In the genomic region with DNA sequence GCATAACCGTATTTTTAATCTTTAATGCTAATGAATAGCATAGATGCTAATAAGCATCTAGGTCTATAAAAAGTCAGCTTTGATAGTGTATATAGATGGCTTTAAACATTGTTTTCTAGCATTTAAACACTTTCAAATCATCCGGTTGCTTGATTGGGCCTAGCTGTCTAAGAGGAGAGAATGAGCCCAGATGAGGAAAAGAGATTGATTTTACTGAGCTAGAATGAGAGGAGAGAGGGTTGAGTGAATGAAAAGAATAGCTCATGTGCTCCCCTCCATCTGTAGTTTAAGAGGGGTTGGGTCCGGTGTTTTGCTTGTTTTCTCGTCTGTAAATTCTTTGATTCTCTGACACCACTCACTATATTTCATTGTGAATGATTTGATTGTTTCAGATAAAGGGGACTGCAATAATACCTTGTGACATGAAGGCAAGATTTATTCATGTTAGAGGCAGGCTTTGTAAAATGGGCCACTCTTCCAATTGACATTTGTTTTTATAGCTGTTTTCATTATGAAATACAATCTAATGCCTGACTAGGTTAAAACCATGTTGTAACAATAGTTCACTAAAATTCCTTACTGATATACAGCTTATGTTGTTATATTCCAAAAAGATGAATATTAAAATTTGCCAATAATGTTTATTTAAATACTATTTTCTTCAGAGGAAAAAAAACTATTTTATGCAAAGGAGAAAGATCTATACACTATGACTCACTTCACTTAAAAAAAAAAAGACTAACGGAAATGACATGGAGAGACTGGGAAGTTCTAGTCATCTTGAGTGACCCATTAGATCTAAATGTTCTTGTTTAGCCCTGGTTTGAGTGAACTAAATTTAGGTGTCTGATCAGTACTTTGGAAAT, we compare ENCODE assay signal across 9 cellular contexts. TPM values are rescaled to one million over a fixed set of nuclear protein-coding genes. Genes with fewer than 3 reads are reported as not detected.
DNase-seq lines count a peak whose midpoint lies in the region; ATAC-seq, FAIRE-seq and TF ChIP-seq lines count a peak whose summit lies in the region.
"Had no signal": no experiment of that assay in that cellular context is flagged by ENCODE, and none has a peak within 500 bp of the region (broad histone marks: within the 10 kb centered on the region; RNA-seq: fewer than 3 reads in every experiment).

No MANE protein-coding gene starts in this region.

- BruUV-seq in IMR-90 (replicated peaks; lab: Mats Ljungman, UMichigan) = no TSS peak

- 0 out of 2 replicates have a peak overlapping the region, but pooled peaks have one; percentile 47 for H2AK5ac ChIP-seq in IMR-90 (ENCODE audit: low read depth, low read length)

- H3K36me3 ChIP-seq in IMR-90 (ENCODE audit: control insufficient read depth, insufficient read depth, low read length) (peaks cover 3% of the 10 kb centered on the region; the same call in 1 of the 2 replicates), right atrium auricular region (no peaks in the 10 kb centered on the region)

- H3K14ac ChIP-seq in IMR-90 (replicated peaks; ENCODE audit: low read depth, low read length) = no peak overlapping the region

- peak overlapping the region; percentile 95 for H3K4me2 ChIP-seq in IMR-90 (ENCODE audit: low read depth, low read length)

- no peak overlapping the region for H3K56ac ChIP-seq in IMR-90 (ENCODE audit: extremely low read depth, insufficient read depth, low read length)

- H3K23ac ChIP-seq in IMR-90 (ENCODE audit: low read depth, low read length) = peak overlapping the region; percentile 60; the same call in 1 of the 2 replicates

- H2AFZ ChIP-seq in IMR-90 (replicated peaks; ENCODE audit: low read length, poor library complexity) = no peak overlapping the region

- peak overlapping the region; percentile 91 for H3K4me3 Mint-ChIP-seq in activated CD4-positive, alpha-beta memory T cell treated with anti-CD3 and anti-CD28 coated beads, Interleukin-2, amount 10 ng/mL, durations not matched to agents 7 days and 5 days
- peak overlapping the region; percentile 94 to 97 for H3K4me3 Mint-ChIP-seq in stimulated activated naive CD8-positive, alpha-beta T cell treated with anti-CD3 and anti-CD28 coated beads, Interleukin-15, amount 100 ng/mL, for 72 hours

- H4K5ac ChIP-seq in IMR-90 (ENCODE audit: low read depth, low read length) = no peak overlapping the region; the same call in 1 of the 2 replicates

- intact Hi-C loops in IMR-90 (cut with micrococcal nuclease) = no loop called here

- POLR2A ChIA-PET in IMR-90 (lab: Charles Lee; ENCODE audit: unreplicated experiment) = no interaction called here
- POLR2A ChIA-PET in activated CD4-positive, alpha-beta memory T cell treated with anti-CD3 and anti-CD28 coated beads, Interleukin-2, amount 10 ng/mL, durations not matched to agents 7 days and 5 days (lab: Charles Lee) = interaction anchor here (0.8 to 13.9 kb wide), 11 partner anchors 8 to 322 kb away, joined by 3 to 209 read pairs (median 5); no protein-coding TSS in a partner anchor

- H2BK15ac ChIP-seq in IMR-90 (ENCODE audit: low read depth, low read length) = 0 out of 3 replicates have a peak overlapping the region, but pooled peaks have one; percentile 46

- H3K79me1 ChIP-seq in IMR-90 (ENCODE audit: low read depth in 1 of 2, low read length in 2 of 2) = peaks cover 0 to 41% of the 10 kb centered on the region in 2 experiments; a peak in 2 of 4 replicates

- no peak overlapping the region; the same call in 1 of the 2 replicates for H3K4ac ChIP-seq in IMR-90 (ENCODE audit: low read depth, low read length)

- H4K8ac ChIP-seq in IMR-90 (ENCODE audit: low read depth in 2 of 2, low read length in 2 of 2) = peak overlapping the region in 1 of 2 experiments; percentile 33; a peak in 3 of 4 replicates

- H3K27ac Mint-ChIP-seq in activated CD4-positive, alpha-beta memory T cell treated with anti-CD3 and anti-CD28 coated beads, Interleukin-2, amount 10 ng/mL, durations not matched to agents 7 days and 5 days = peak overlapping the region; percentile 93
- H3K27ac Mint-ChIP-seq in stimulated activated naive CD8-positive, alpha-beta T cell treated with anti-CD3 and anti-CD28 coated beads, Interleukin-15, amount 100 ng/mL, for 72 hours = peak overlapping the region in 1 of 2 donors; percentile 72

- no peak for TF ChIP-seq RAD21 in IMR-90 (IDR thresholded peaks at IDR 0.05; ENCODE audit: low read length)

- peak overlapping the region; percentile 81 for H2BK5ac ChIP-seq in IMR-90 (ENCODE audit: low read depth, low read length, poor library complexity, severe bottlenecking)

- no peak overlapping the region for H2AK9ac ChIP-seq in IMR-90 (replicated peaks; ENCODE audit: low read depth, low read length, poor library complexity)

- H3K27ac ChIP-seq in IMR-90 (ENCODE audit: insufficient read depth, low read length) (peak overlapping the region; percentile 33; the same call in 1 of the 2 replicates), right atrium auricular region (peak overlapping the region; percentile 92 to 94)

- no peak overlapping the region for H2BK120ac ChIP-seq in IMR-90 (ENCODE audit: low read depth, low read length)

- no peak for FAIRE-seq in D721Med (lab: Jason Lieb, UNC)

- peak overlapping the region; percentile 66; the same call in 1 of the 2 replicates for H3K9ac ChIP-seq in IMR-90 (ENCODE audit: low read depth, low read length)

- H4K91ac ChIP-seq in IMR-90 (ENCODE audit: insufficient read depth, low read depth, low read length) = 0 out of 2 replicates have a peak overlapping the region, but pooled peaks have one; percentile 2

- no peak for TF ChIP-seq POLR2A in IMR-90 (IDR thresholded peaks at IDR 0.05; ENCODE audit: low read depth, low read length)

- H3K4me1 Mint-ChIP-seq in activated CD4-positive, alpha-beta memory T cell treated with anti-CD3 and anti-CD28 coated beads, Interleukin-2, amount 10 ng/mL, durations not matched to agents 7 days and 5 days = peaks cover 71% of the 10 kb centered on the region
- peaks cover 71% of the 10 kb centered on the region for H3K4me1 Mint-ChIP-seq in stimulated activated naive CD8-positive, alpha-beta T cell treated with anti-CD3 and anti-CD28 coated beads, Interleukin-15, amount 100 ng/mL, for 72 hours

- dilution Hi-C loops in IMR-90 (cut with HindIII; ENCODE audit: low sequenced_read_pairs, unreplicated experiment) = no loop called here

- H3K9me1 ChIP-seq in IMR-90 (ENCODE audit: insufficient read depth, low read length) = peaks cover 15% of the 10 kb centered on the region

- CTCF ChIA-PET in IMR-90 (lab: Yijun Ruan, JAX) = interaction anchor here (0.7 to 1.2 kb wide), 3 partner anchors 22 to 63 kb away, joined by 4 to 5 read pairs (median 4); no protein-coding TSS in a partner anchor
- CTCF ChIA-PET in activated CD4-positive, alpha-beta memory T cell treated with anti-CD3 and anti-CD28 coated beads, Interleukin-2, amount 10 ng/mL, durations not matched to agents 7 days and 5 days (lab: Charles Lee) = interaction anchor here (1.1 to 5.5 kb wide), 9 partner anchors 30 to 281 kb away, joined by 3 to 22 read pairs (median 4); partner anchors contain the start of gene BCAS4

- H3K9me3 ChIP-seq in IMR-90 (ENCODE audit: control insufficient read depth, insufficient read depth, low read length) (no peaks in the 10 kb centered on the region), right atrium auricular region (no peaks in the 10 kb centered on the region)

- ATAC-seq in IMR-90 (ENCODE audit: low read depth) = no peak
- no peak for ATAC-seq in stimulated activated naive CD8-positive, alpha-beta T cell treated with anti-CD3 and anti-CD28 coated beads, Interleukin-15, amount 100 ng/mL, for 72 hours

- H2BK20ac ChIP-seq in IMR-90 (ENCODE audit: low read depth, low read length) = peak overlapping the region; percentile 16; the same call in 1 of the 2 replicates

- H3K9me3 Mint-ChIP-seq in activated CD4-positive, alpha-beta memory T cell treated with anti-CD3 and anti-CD28 coated beads, Interleukin-2, amount 10 ng/mL, durations not matched to agents 7 days and 5 days = no peaks in the 10 kb centered on the region
- no peaks in the 10 kb centered on the region for H3K9me3 Mint-ChIP-seq in stimulated activated naive CD8-positive, alpha-beta T cell treated with anti-CD3 and anti-CD28 coated beads, Interleukin-15, amount 100 ng/mL, for 72 hours

- H3K27me3 Mint-ChIP-seq in activated CD4-positive, alpha-beta memory T cell treated with anti-CD3 and anti-CD28 coated beads, Interleukin-2, amount 10 ng/mL, durations not matched to agents 7 days and 5 days = no peaks in the 10 kb centered on the region
- H3K27me3 Mint-ChIP-seq in stimulated activated naive CD8-positive, alpha-beta T cell treated with anti-CD3 and anti-CD28 coated beads, Interleukin-15, amount 100 ng/mL, for 72 hours = no peaks in the 10 kb centered on the region

- in situ Hi-C loops in IMR-90 (cut with MboI; ENCODE audit: low sequenced_read_pairs) = loop anchor here (5.0 kb wide), 1 partner anchor 59 kb away; no protein-coding TSS in a partner anchor

- 0 out of 2 replicates have a peak overlapping the region, but pooled peaks have one; percentile 19 for H3K18ac ChIP-seq in IMR-90 (ENCODE audit: low read depth, low read length)

- H4K20me1 ChIP-seq in IMR-90 (ENCODE audit: insufficient read depth, low read length) = peaks cover 54% of the 10 kb centered on the region

- 100% methylated on average over 1 of the region's 5 CpGs; no CpG with 5 or more reads in 1 of the 2 experiments for WGBS in IMR-90 (ENCODE audit: extremely low coverage in 2 of 2, insufficient read length in 1 of 2), 2 experiments

- peak overlapping the region; percentile 72 for H3K4me3 ChIP-seq in IMR-90 (ENCODE audit: insufficient read depth, low read depth, low read length)
- peak overlapping the region in 1 of 2 donors; percentile 97 for H3K4me3 ChIP-seq in right atrium auricular region

- no peak for TF ChIP-seq CTCF in IMR-90 (conservative IDR thresholded peaks at IDR 0.05; ENCODE audit: low read depth, low read length)
- no peak for TF ChIP-seq CTCF in right atrium auricular region (IDR thresholded peaks at IDR 0.05)
- TF ChIP-seq CTCF in D721Med (IDR thresholded peaks at IDR 0.05; ENCODE audit: insufficient read depth, missing control alignments) = no peak

- H3K36me3 Mint-ChIP-seq in activated CD4-positive, alpha-beta memory T cell treated with anti-CD3 and anti-CD28 coated beads, Interleukin-2, amount 10 ng/mL, durations not matched to agents 7 days and 5 days (ENCODE audit: low read depth) = peaks cover 49% of the 10 kb centered on the region

- no peaks in the 10 kb centered on the region for H3K27me3 ChIP-seq in IMR-90 (ENCODE audit: control insufficient read depth, insufficient read depth, low read length)
- H3K27me3 ChIP-seq in right atrium auricular region = no peaks in the 10 kb centered on the region

- DNase-seq in IMR-90 (peak; percentile 80), right atrium auricular region (ENCODE audit: low spot score) (no peak), 8988T (no peak), iPS-NIHi11 (ENCODE audit: low spot score) (no peak), GOT3 (lab: John Stamatoyannopoulos, UW) (no peak), D721Med (ENCODE audit: insufficient read length, low spot score) (no peak)
- no peak for DNase-seq in activated CD4-positive, alpha-beta memory T cell treated with anti-CD3 and anti-CD28 coated beads, Interleukin-2, amount 10 ng/mL, durations not matched to agents 7 days and 5 days
- DNase-seq in stimulated activated naive CD8-positive, alpha-beta T cell treated with anti-CD3 and anti-CD28 coated beads, Interleukin-15, amount 100 ng/mL, for 72 hours = no peak
- DNase-seq: stimulated activated CD4-positive, alpha-beta T cell treated with anti-CD3 and anti-CD28 coated beads, Interleukin-2, amount 100 ng/mL, for 24 hours had no signal

- H3K4me1 ChIP-seq in IMR-90 (ENCODE audit: control insufficient read depth, insufficient read depth, low read length) (peaks cover 11% of the 10 kb centered on the region), right atrium auricular region (peaks cover 0 to 66% of the 10 kb centered on the region in 2 donors)

RNA-seq across cellular contexts. Expression of gene PTPN1, which starts 3.2 kb away (rescaled TPM):
- 31.7 and 38.0 TPM in 2 replicates for total RNA-seq in IMR-90 (2012; rRNA removed)
- 37.1 and 37.4 TPM in 2 replicates for polyA plus RNA-seq in IMR-90 (2012; rRNA removed)
- polyA plus RNA-seq in IMR-90 (2012; cell fraction: cytosol; rRNA removed) = 27.3 and 29.6 TPM in 2 replicates
- polyA plus RNA-seq in IMR-90 (2012; cell fraction: nucleus; rRNA removed; ENCODE audit: low replicate concordance) = 35.3 and 62.9 TPM in 2 replicates
- 10 to 100 TPM; 79.6 to 80.5 TPM for total RNA-seq in activated CD4-positive, alpha-beta memory T cell treated with anti-CD3 and anti-CD28 coated beads, Interleukin-2, amount 10 ng/mL, durations not matched to agents 7 days and 5 days
- total RNA-seq in right atrium auricular region = 10 to 100 TPM; 28.1 to 38.7 TPM
